13 cellular contexts compared by ENCODE assay signal in genomic region chr10:35388197-35388596, GRCh38. TPM values are rescaled to one million over a fixed set of nuclear protein-coding genes. Genes with fewer than 3 reads are reported as not detected.
DNase-seq lines count a peak whose midpoint lies in the region; ATAC-seq, FAIRE-seq and TF ChIP-seq lines count a peak whose summit lies in the region.
"Had no signal": no experiment of that assay in that cellular context is flagged by ENCODE, and none has a peak within 500 bp of the region (broad histone marks: within the 10 kb centered on the region; RNA-seq: fewer than 3 reads in every experiment).

No MANE protein-coding gene starts in this region.

- no peak for TF ChIP-seq POLR2A in GM18505 (IDR thresholded peaks at IDR 0.05; ENCODE audit: borderline replicate concordance, extremely low read depth, insufficient read depth, insufficient read length)
- no peak for TF ChIP-seq POLR2A in GM12878 (IDR thresholded peaks at IDR 0.05; ENCODE audit: low read depth, low read length)

- TF ChIP-seq CTCF in GM12878 (IDR thresholded peaks at IDR 0.05 in 2 of 3, conservative IDR thresholded peaks at IDR 0.05 in 1 of 3; ENCODE audit: control insufficient read depth in 2 of 3, extremely low read depth in 1 of 3, insufficient read depth in 1 of 3, low read depth in 3 of 3, low read length in 3 of 3), result no peak

- FAIRE-seq in GM12878 (lab: Jason Lieb, UNC), result peak; percentile 70
- FAIRE-seq in HTR-8/SVneo (lab: Jason Lieb, UNC), result no peak
- FAIRE-seq in frontal cortex (lab: Jason Lieb, UNC), result no peak

- ATAC-seq in GM18505 (IDR thresholded peaks at IDR 0.05; ENCODE audit: unreplicated experiment) (peak; percentile 50), GM21367 (IDR thresholded peaks at IDR 0.05; ENCODE audit: unreplicated experiment) (peak; percentile 41), HG03108 (IDR thresholded peaks at IDR 0.05; ENCODE audit: unreplicated experiment) (peak; percentile 35), GM12878 (peak; percentile 80), GM19035 (IDR thresholded peaks at IDR 0.05; ENCODE audit: unreplicated experiment) (no peak)
- ATAC-seq in activated CD8-positive, alpha-beta memory T cell treated with anti-CD3 and anti-CD28 coated beads, Interleukin-2, amount 10 ng/mL, durations not matched to agents 7 days and 5 days, result no peak
- ATAC-seq: naive thymus-derived CD4-positive, alpha-beta T cell had no signal

- no peaks in the 10 kb centered on the region for H4K20me1 ChIP-seq in GM12878 (ENCODE audit: control insufficient read depth, insufficient read depth)

- peaks cover 14% of the 10 kb centered on the region for H3K9me3 Mint-ChIP-seq in activated CD8-positive, alpha-beta memory T cell treated with anti-CD3 and anti-CD28 coated beads, Interleukin-2, amount 10 ng/mL, durations not matched to agents 7 days and 5 days (ENCODE audit: low read depth)

- H3K36me3 ChIP-seq in GM12878 (ENCODE audit: control insufficient read depth in 2 of 2, insufficient read depth in 2 of 2, low read length in 1 of 2), result no peaks in the 10 kb centered on the region; a peak in 1 of 4 replicates
- H3K36me3 ChIP-seq: SJSA1 had no signal

- H3K36me3 Mint-ChIP-seq in activated CD8-positive, alpha-beta memory T cell treated with anti-CD3 and anti-CD28 coated beads, Interleukin-2, amount 10 ng/mL, durations not matched to agents 7 days and 5 days, result peaks cover 19% of the 10 kb centered on the region

- H3K4me3 ChIP-seq in GM12878, result no peak overlapping the region
- H3K4me3 ChIP-seq: SJSA1 had no signal

- H3K9ac ChIP-seq in GM12878 (ENCODE audit: control insufficient read depth, insufficient read depth, low read length), result no peak overlapping the region

- no peaks in the 10 kb centered on the region for H3K27me3 Mint-ChIP-seq in activated CD8-positive, alpha-beta memory T cell treated with anti-CD3 and anti-CD28 coated beads, Interleukin-2, amount 10 ng/mL, durations not matched to agents 7 days and 5 days
- H3K27me3 Mint-ChIP-seq: activated CD4-positive, alpha-beta T cell treated with anti-CD3 and anti-CD28 coated beads, Interleukin-2, amount 10 ng/mL, durations not matched to agents 24 days and 14 days; naive thymus-derived CD4-positive, alpha-beta T cell; stimulated activated naive CD8-positive, alpha-beta T cell treated with anti-CD3 and anti-CD28 coated beads, Interleukin-15, Interleukin-2, amounts not matched to agents 100 ng/mL and 50 ng/mL, for 24 hours had no signal

- H3K4me1 ChIP-seq in GM12878 (ENCODE audit: control insufficient read depth, insufficient read depth, low read length), result peaks cover 12% of the 10 kb centered on the region

- H3K4me3 Mint-ChIP-seq in activated CD8-positive, alpha-beta memory T cell treated with anti-CD3 and anti-CD28 coated beads, Interleukin-2, amount 10 ng/mL, durations not matched to agents 7 days and 5 days, result no peak overlapping the region
- H3K4me3 Mint-ChIP-seq: activated CD4-positive, alpha-beta T cell treated with anti-CD3 and anti-CD28 coated beads, Interleukin-2, amount 10 ng/mL, durations not matched to agents 24 days and 14 days; stimulated activated naive CD8-positive, alpha-beta T cell treated with anti-CD3 and anti-CD28 coated beads, Interleukin-15, Interleukin-2, amounts not matched to agents 100 ng/mL and 50 ng/mL, for 24 hours had no signal

- POLR2A ChIA-PET in GM12878 (lab: Charles Lee), result interaction anchor here (0.6 kb wide), 1 partner anchor 155 kb away, joined by 5 read pairs; no protein-coding TSS in a partner anchor

- RAD21 ChIA-PET in GM12878 (lab: Charles Lee; ENCODE audit: unreplicated experiment), result no interaction called here

- no peak for TF ChIP-seq RAD21 in GM12878 (IDR thresholded peaks at IDR 0.05; ENCODE audit: insufficient read depth, low read depth, low read length)

- TF ChIP-seq EP300 in GM12878 (IDR thresholded peaks at IDR 0.05; ENCODE audit: borderline replicate concordance in 1 of 2, control insufficient read depth in 1 of 2, low read depth in 2 of 2, low read length in 2 of 2), result no peak

- in situ Hi-C loops in GM12878 (cut with MboI), result no loop called here

- DNase-seq in GM12878 (ENCODE audit: low read depth, low spot score), result no peak
- DNase-seq in activated CD8-positive, alpha-beta memory T cell treated with anti-CD3 and anti-CD28 coated beads, Interleukin-2, amount 10 ng/mL, durations not matched to agents 7 days and 5 days, result no peak
- no peak for DNase-seq in HTR-8/SVneo (ENCODE audit: insufficient read length, low spot score)
- DNase-seq in frontal cortex (ENCODE audit: low spot score in 2 of 2), result no peak
- DNase-seq: activated CD4-positive, alpha-beta T cell treated with anti-CD3 and anti-CD28 coated beads, Interleukin-2, amount 10 ng/mL, durations not matched to agents 24 days and 14 days; effector CD4-positive, alpha-beta T cell; naive thymus-derived CD4-positive, alpha-beta T cell had no signal

- H3K9me3 ChIP-seq in GM12878 (replicated peaks; ENCODE audit: control insufficient read depth, insufficient read depth, low read length), result peaks cover 3% of the 10 kb centered on the region; the same call in 2 of the 3 replicates

- H3K27ac Mint-ChIP-seq in activated CD8-positive, alpha-beta memory T cell treated with anti-CD3 and anti-CD28 coated beads, Interleukin-2, amount 10 ng/mL, durations not matched to agents 7 days and 5 days, result no peak overlapping the region
- H3K27ac Mint-ChIP-seq: activated CD4-positive, alpha-beta T cell treated with anti-CD3 and anti-CD28 coated beads, Interleukin-2, amount 10 ng/mL, durations not matched to agents 24 days and 14 days; stimulated activated naive CD8-positive, alpha-beta T cell treated with anti-CD3 and anti-CD28 coated beads, Interleukin-15, Interleukin-2, amounts not matched to agents 100 ng/mL and 50 ng/mL, for 24 hours had no signal

- BruUV-seq in GM12878 (replicated peaks; lab: Mats Ljungman, UMichigan), result no TSS peak

- H2AFZ ChIP-seq in GM12878 (ENCODE audit: control insufficient read depth, low read depth, low read length), result no peak overlapping the region

- H3K27me3 ChIP-seq in GM12878 (replicated peaks in 1 of 2; ENCODE audit: control insufficient read depth in 2 of 2, insufficient read depth in 2 of 2, low read length in 1 of 2), result no peaks in the 10 kb centered on the region
- H3K27me3 ChIP-seq: SJSA1 had no signal

- peaks cover 5% of the 10 kb centered on the region for H3K4me1 Mint-ChIP-seq in activated CD8-positive, alpha-beta memory T cell treated with anti-CD3 and anti-CD28 coated beads, Interleukin-2, amount 10 ng/mL, durations not matched to agents 7 days and 5 days

- SMC1A ChIA-PET in GM12878 (lab: Charles Lee; ENCODE audit: uncharacterized antibody, unreplicated experiment), result interaction anchor here (1.1 to 2.1 kb wide), 3 partner anchors 9 to 37 kb away, joined by 4 to 5 read pairs (median 4); no protein-coding TSS in a partner anchor

- H3K4me2 ChIP-seq in GM12878 (ENCODE audit: control insufficient read depth, insufficient read depth), result 0 out of 2 replicates have a peak overlapping the region, but pooled peaks have one; percentile 7

- CTCF ChIA-PET in GM12878 (lab: Yijun Ruan, JAX), result interaction anchor here (0.6 to 1.1 kb wide), 2 partner anchors 9 to 836 kb away, joined by 3 read pairs; no protein-coding TSS in a partner anchor
- CTCF ChIA-PET in activated CD8-positive, alpha-beta memory T cell treated with anti-CD3 and anti-CD28 coated beads, Interleukin-2, amount 10 ng/mL, durations not matched to agents 7 days and 5 days (lab: Charles Lee), result no interaction called here

- H3K79me2 ChIP-seq in GM12878 (ENCODE audit: control insufficient read depth, insufficient read depth, low read length), result peaks cover 13% of the 10 kb centered on the region

- no peak overlapping the region for H3K27ac ChIP-seq in GM12878 (ENCODE audit: control insufficient read depth, insufficient read depth)
- H3K27ac ChIP-seq: SJSA1 had no signal

- intact Hi-C loops in GM12878 (cut with micrococcal nuclease; ENCODE audit: unreplicated experiment), result no loop called here

TF ChIP-seq in GM12878, 131 proteins besides CTCF, POLR2A, EP300 and RAD21 (continues in another document):
- TF ChIP-seq KAT2A (conservative IDR thresholded peaks at IDR 0.05; ENCODE audit: control insufficient read depth, low read depth, low read length) (no peak), CEBPB (IDR thresholded peaks at IDR 0.05; ENCODE audit: borderline replicate concordance in 1 of 2, low read depth in 2 of 2, low read length in 2 of 2) (no peak), ZNF622 (IDR thresholded peaks at IDR 0.05) (no peak), MEF2B (IDR thresholded peaks at IDR 0.05; ENCODE audit: partially characterized antibody, poor library complexity, severe bottlenecking) (no peak), JUND (IDR thresholded peaks at IDR 0.05; ENCODE audit: low read depth, low read length) (no peak)

RNA-seq across cellular contexts. Expression of gene CCNY, which starts 51.9 kb away (rescaled TPM):
- total RNA-seq in GM12878 (2013; cell fraction: nucleolus; rRNA removed), result 18.2 and 19.4 TPM in 2 replicates
- total RNA-seq in GM12878 (2014; rRNA removed) (26.8 and 28.1 TPM in 2 replicates), GM12878 (2014; rRNA removed; fragmentation: Illumina TruSeq; extraction: Trizol) (23.6 and 25.3 TPM in 2 replicates), GM12878 (2021) (47.8 and 50.0 TPM in 2 replicates), frontal cortex (54.6 TPM)
- 13.3 TPM for polyA plus RNA-seq in GM12878 (2011; ENCODE audit: low read depth)
- polyA plus RNA-seq in GM12878 (2011; rRNA removed) (47.3 and 47.9 TPM in 2 replicates), GM12878 (2014; fragmentation: Illumina TruSeq; extraction: Trizol) (43.9 and 48.5 TPM in 2 replicates), GM12878 (2014; fragmentation: Nextera tagmentation; extraction: Ambion mirVana) (1 to 10 TPM; 6.5 to 7.7 TPM), GM12878 (2014; rRNA removed) (29.6 and 34.2 TPM in 2 replicates), GM12878 (2016; fragmentation: Nextera tagmentation; extraction: Ambion mirVana) (1 to 10 TPM; 3.6 to 5.0 TPM)
- polyA plus RNA-seq in GM12878 (2011; cell fraction: cytosol; rRNA removed), result 21.0 and 23.0 TPM in 2 replicates
- polyA plus RNA-seq in GM12878 (2011; cell fraction: nucleus; rRNA removed), result 10.0 and 14.8 TPM in 2 replicates
- 22.2 and 22.7 TPM in 2 replicates for polyA plus RNA-seq in GM12878 (2012)
- polyA minus RNA-seq in GM12878 (2011; rRNA and poly(A)+ RNA removed), result 59.8 and 67.7 TPM in 2 replicates
- 8.8 and 17.6 TPM in 2 replicates for polyA minus RNA-seq in GM12878 (2011; cell fraction: cytosol; rRNA and poly(A)+ RNA removed)
- 7.0 and 12.2 TPM in 2 replicates for polyA minus RNA-seq in GM12878 (2011; cell fraction: nucleus; rRNA and poly(A)+ RNA removed)
- total RNA-seq in activated CD8-positive, alpha-beta memory T cell treated with anti-CD3 and anti-CD28 coated beads, Interleukin-2, amount 10 ng/mL, durations not matched to agents 7 days and 5 days, result 10 to 100 TPM; 47.0 to 51.5 TPM

Comparison
In these comparisons a context has a peak if more than half of its experiments do, and no peak if none do; other contexts are left out.
1. ATAC-seq: peak in GM18505 (single experiment), GM21367 (single experiment), HG03108 (single experiment) and GM12878 (single experiment); none in activated CD8-positive, alpha-beta memory T cell treated with anti-CD3 and anti-CD28 coated beads, Interleukin-2, amount 10 ng/mL, durations not matched to agents 7 days and 5 days (single experiment) and GM19035 (single experiment).